17 cellular contexts compared by ENCODE assay signal in genomic region chr22:43776081-43776670, GRCh38. TPM values are rescaled to one million over a fixed set of nuclear protein-coding genes. Genes with fewer than 3 reads are reported as not detected.
DNase-seq lines count a peak whose midpoint lies in the region; ATAC-seq and TF ChIP-seq lines count a peak whose summit lies in the region.
"Had no signal": no experiment of that assay in that cellular context is flagged by ENCODE, and none has a peak within 500 bp of the region (broad histone marks: within the 10 kb centered on the region; RNA-seq: fewer than 3 reads in every experiment).

No MANE protein-coding gene starts in this region.

- H3K4me3 ChIP-seq in transverse colon = no peak overlapping the region
- H3K4me3 ChIP-seq: HAP-1, SJSA1 had no signal

- TF ChIP-seq POLR2A in transverse colon (IDR thresholded peaks at IDR 0.05) = no peak

- no peaks in the 10 kb centered on the region for H3K27me3 ChIP-seq in transverse colon
- H3K27me3 ChIP-seq: SJSA1 had no signal

- in situ Hi-C loops in transverse colon (cut with MboI; ENCODE audit: low pct_ligation_motif_present in 1 of 4, low pct_unique_long_range_greater_than_20kb in 1 of 4, low sequenced_read_pairs in 3 of 4) = no loop called here

- peaks cover 3% of the 10 kb centered on the region for H3K36me3 Mint-ChIP-seq in T-helper 17 cell (ENCODE audit: low read depth)

- 82 to 91% methylated on average over 5 to 8 of the region's 9 CpGs for WGBS in transverse colon (ENCODE audit: low coverage in 1 of 2), 2 donors

- peak; percentile 38 for DNase-seq in DMS79 treated with DMSO at 0.1 percent for 48 hours (lab: John Stamatoyannopoulos, UW)
- peak; percentile 18 for DNase-seq in H4 (ENCODE audit: low spot score)
- no peak for DNase-seq in T-helper 17 cell
- peak; percentile 11 for DNase-seq in left kidney (ENCODE audit: low read depth, low spot score)
- no peak for DNase-seq in Kasumi-1 (lab: John Stamatoyannopoulos, UW)
- no peak for DNase-seq in superior temporal gyrus (ENCODE audit: extremely low spot score)
- no peak for DNase-seq in transverse colon
- DNase-seq: COR-L47, NCI-H1417 treated with DMSO at 0.1 percent for 48 hours, NCI-H2029, NCI-H345, NCI-H526 treated with DMSO at 0.1 percent for 48 hours, OCI-M1, SW 1271 had no signal

- H3K9me3 ChIP-seq in T-helper 17 cell (ENCODE audit: control insufficient read depth, low read length, poor library complexity, severe bottlenecking) (no peaks in the 10 kb centered on the region), transverse colon (no peaks in the 10 kb centered on the region)
- H3K9me3 ChIP-seq: HAP-1, SJSA1 had no signal

- intact Hi-C loops in transverse colon (cut with DNase I; ENCODE audit: low total_unique reads) = no loop called here

- ATAC-seq in T-helper 17 cell = no peak

- no peak for TF ChIP-seq EP300 in transverse colon (IDR thresholded peaks at IDR 0.05; ENCODE audit: low read depth)

- TF ChIP-seq CTCF in transverse colon (IDR thresholded peaks at IDR 0.05) = no peak

- H3K4me1 ChIP-seq in transverse colon = no peaks in the 10 kb centered on the region
- H3K4me1 ChIP-seq: HAP-1, SJSA1 had no signal

- peaks cover 35% of the 10 kb centered on the region for H3K27me3 Mint-ChIP-seq in T-helper 17 cell

- H3K4me3 Mint-ChIP-seq in T-helper 17 cell = no peak overlapping the region

- H3K27ac ChIP-seq in transverse colon = no peak overlapping the region
- H3K27ac ChIP-seq: RWPE1, SJSA1 had no signal

- H3K36me3 ChIP-seq in transverse colon = no peaks in the 10 kb centered on the region
- H3K36me3 ChIP-seq: HAP-1, SJSA1 had no signal

- no peaks in the 10 kb centered on the region for H3K4me1 Mint-ChIP-seq in T-helper 17 cell

- H3K27ac Mint-ChIP-seq in T-helper 17 cell = peak overlapping the region; percentile 34

RNA-seq across cellular contexts. Expression of gene EFCAB6, which starts 35.9 kb away (rescaled TPM):
- total RNA-seq in H4 (2014; rRNA removed; shearing (Covaris generic)) = 2.6 TPM in 2 replicates
- total RNA-seq in T-helper 17 cell = under 1 TPM in 1 of 2 donors, not detected in 1; 0.16 TPM
- total RNA-seq in transverse colon = 1 to 10 TPM in 1 of 4 donors, under 1 TPM in 2, not detected in 1; 0.68 to 3.7 (median 0.80) TPM

Comparison
In these comparisons a context has a peak if more than half of its experiments do, and no peak if none do; other contexts are left out.
1. DNase-seq: peak in DMS79 treated with DMSO at 0.1 percent for 48 hours (single experiment), H4 (single experiment) and left kidney (single experiment); none in T-helper 17 cell (0 of 3), Kasumi-1 (0 of 2), superior temporal gyrus (single experiment) and transverse colon (single experiment).